Comparison of ENCODE assay signal across 9 cellular contexts in genomic region chr12:113005759-113006158, GRCh38. TPM values are rescaled to one million over a fixed set of nuclear protein-coding genes. Genes with fewer than 3 reads are reported as not detected.
A peak's percentile ranks its signal among the peaks of the same experiment; 100 is the strongest.
DNase-seq lines count a peak whose midpoint lies in the region; ATAC-seq and TF ChIP-seq lines count a peak whose summit lies in the region.
"Had no signal": no experiment of that assay in that cellular context is flagged by ENCODE, and none has a peak within 500 bp of the region (broad histone marks: within the 10 kb centered on the region; RNA-seq: fewer than 3 reads in every experiment).

No MANE protein-coding gene starts in this region.

- no peak overlapping the region for H3K27ac ChIP-seq in 22Rv1
- no peak overlapping the region for H3K27ac ChIP-seq in stomach

- H3K27me3 ChIP-seq in stomach, result no peaks in the 10 kb centered on the region

- WGBS in stomach, 5 donors, result 83 to 87% (median 87%) methylated on average over 4 of the region's 4 CpGs

- no peak for ATAC-seq in HG03039 (IDR thresholded peaks at IDR 0.05; ENCODE audit: unreplicated experiment)

- H3K36me3 ChIP-seq in stomach, result peaks cover 10 to 91% (median 79%) of the 10 kb centered on the region in 4 donors

- TF ChIP-seq CTCF in 22Rv1 (IDR thresholded peaks at IDR 0.05) (peak; percentile 67), fibroblast of mammary gland (conservative IDR thresholded peaks at IDR 0.05; ENCODE audit: control insufficient read depth, insufficient read depth, low read depth, low read length) (peak; percentile 39), stomach (IDR thresholded peaks at IDR 0.05) (no peak)

- intact Hi-C loops in stomach (cut with DNase I; ENCODE audit: low total_unique reads), result no loop called here

- no peak for TF ChIP-seq EP300 in stomach (IDR thresholded peaks at IDR 0.05)

- DNase-seq in ELF-1 (ENCODE audit: low read depth, low spot score) (peak; percentile 6), OCI-M1 (lab: John Stamatoyannopoulos, UW) (peak; percentile 40), fibroblast of mammary gland (ENCODE audit: low read depth) (peak; percentile 8), KG1 (lab: John Stamatoyannopoulos, UW) (no peak), stomach (no peak), NCI-H187 treated with DMSO at 0.1 percent for 48 hours (lab: John Stamatoyannopoulos, UW) (no peak)
- DNase-seq: NCI-H1048 had no signal

- TF ChIP-seq POLR2A in stomach (IDR thresholded peaks at IDR 0.05), result no peak

- H3K4me1 ChIP-seq in stomach, result no peaks in the 10 kb centered on the region

- no peak overlapping the region for H3K4me3 ChIP-seq in fibroblast of mammary gland (ENCODE audit: control insufficient read depth, low read depth, low read length)
- H3K4me3 ChIP-seq in stomach, result no peak overlapping the region

- no peaks in the 10 kb centered on the region for H3K9me3 ChIP-seq in stomach

RNA-seq across cellular contexts. Expression of gene OAS2, which starts 27.4 kb away (rescaled TPM):
- total RNA-seq in stomach, result 10 to 100 TPM in 4 of 5 donors, not detected in 1; 11.4 to 25.1 (median 19.0) TPM
- 10 to 100 TPM in 2 of 3 donors, 1 to 10 TPM in 1; 8.5 to 11.8 (median 10.9) TPM for polyA plus RNA-seq in stomach

RNA-seq across cellular contexts. Expression of gene DTX1, which starts 50.8 kb away (rescaled TPM):
- 1 to 10 TPM in 4 of 5 donors, under 1 TPM in 1; 0.43 to 6.2 (median 2.7) TPM for total RNA-seq in stomach
- 1 to 10 TPM; 1.0 to 1.5 (median 1.1) TPM for polyA plus RNA-seq in stomach

Comparison
In these comparisons a context has a peak if more than half of its experiments do, and no peak if none do; other contexts are left out.
1. CTCF ChIP-seq: peak in 22Rv1 (single experiment) and fibroblast of mammary gland (single experiment); none in stomach (0 of 7).
2. DNase-seq: peak in ELF-1 (single experiment), OCI-M1 (single experiment) and fibroblast of mammary gland (single experiment); none in KG1 (single experiment), stomach (single experiment) and NCI-H187 treated with DMSO at 0.1 percent for 48 hours (single experiment).